ENCODE assay signal across 9 cellular contexts in genomic region chr12:57090456-57090855, GRCh38.
DNase-seq lines count a peak whose midpoint lies in the region; ATAC-seq and TF ChIP-seq lines count a peak whose summit lies in the region.
"Had no signal": no experiment of that assay in that cellular context is flagged by ENCODE, and none has a peak within 500 bp of the region (broad histone marks: within the 10 kb centered on the region; RNA-seq: fewer than 3 reads in every experiment).

No MANE protein-coding gene starts in this region.

- H3K4me3 ChIP-seq in HEK293 (ENCODE audit: low read depth, low read length) (no peak overlapping the region), mucosa of rectum (ENCODE audit: low read length in 2 of 2) (peak overlapping the region; percentile 40 to 61)

- no peak for DNase-seq in central memory CD8-positive, alpha-beta T cell (ENCODE audit: low spot score in 2 of 2)
- DNase-seq in COR-L47 (lab: John Stamatoyannopoulos, UW) (no peak), RPMI8226 (no peak)
- no peak for DNase-seq in stimulated activated CD4-positive, alpha-beta T cell treated with anti-CD3 and anti-CD28 coated beads, Interleukin-1b, Interleukin-23, amount 100 ng/mL, for 48 hours

- H3K4me1 Mint-ChIP-seq in central memory CD8-positive, alpha-beta T cell = peaks cover 74% of the 10 kb centered on the region

- no peak for ATAC-seq in central memory CD8-positive, alpha-beta T cell (replicated peaks; ENCODE audit: extremely low read depth, poor library complexity, severe bottlenecking)
- no peak for ATAC-seq in HG02588 (IDR thresholded peaks at IDR 0.05; ENCODE audit: unreplicated experiment)
- ATAC-seq: activated CD4-positive, CD25-positive, alpha-beta regulatory T cell treated with anti-CD3 and anti-CD28 coated beads, Interleukin-2, amount 50 U/mL, for 24 hours had no signal

- H3K27ac Mint-ChIP-seq in central memory CD8-positive, alpha-beta T cell (ENCODE audit: low read depth) = peak overlapping the region; percentile 84

- peak overlapping the region in 1 of 2 donors; percentile 24 for H3K9ac ChIP-seq in mucosa of rectum (ENCODE audit: low read depth in 1 of 2, low read length in 2 of 2)

- peak overlapping the region; percentile 91 for H3K4me3 Mint-ChIP-seq in central memory CD8-positive, alpha-beta T cell

- H3K27me3 ChIP-seq in mucosa of rectum (ENCODE audit: control insufficient read depth in 2 of 2, insufficient read depth in 2 of 2, low read length in 2 of 2) = no peaks in the 10 kb centered on the region

- H3K9me3 ChIP-seq in HEK293 (ENCODE audit: control insufficient read depth, insufficient read depth, low read depth, low read length) = no peaks in the 10 kb centered on the region
- H3K9me3 ChIP-seq in mucosa of rectum (ENCODE audit: control insufficient read depth in 2 of 2, low read length in 2 of 2) = no peaks in the 10 kb centered on the region

- POLR2A ChIA-PET in HEK293 (lab: Yijun Ruan, JAX) = interaction anchor here (1.0 to 4.5 kb wide), 3 partner anchors 12 to 37 kb away, joined by 10 to 53 read pairs (median 24); partner anchors contain the start of genes NEMP1 and STAT6

- no peaks in the 10 kb centered on the region for H3K9me3 Mint-ChIP-seq in central memory CD8-positive, alpha-beta T cell

- TF ChIP-seq CTCF in 22Rv1 (IDR thresholded peaks at IDR 0.05) (no peak), HEK293 (tag by site-specific recombination; IDR thresholded peaks at IDR 0.05) (no peak)

- H3K36me3 ChIP-seq in HEK293 (ENCODE audit: control insufficient read depth in 2 of 2, insufficient read depth in 1 of 2, low read length in 2 of 2) = peaks cover 0 to 45% of the 10 kb centered on the region in 2 experiments; a peak in 1 of 3 replicates
- peaks cover under 1 to 19% of the 10 kb centered on the region in 2 donors for H3K36me3 ChIP-seq in mucosa of rectum (ENCODE audit: control insufficient read depth in 2 of 2, insufficient read depth in 2 of 2, low read length in 2 of 2)

- peaks cover 16% of the 10 kb centered on the region for H3K36me3 Mint-ChIP-seq in central memory CD8-positive, alpha-beta T cell (ENCODE audit: insufficient read depth)

- H3K27me3 Mint-ChIP-seq in central memory CD8-positive, alpha-beta T cell = no peaks in the 10 kb centered on the region

- H3K4me1 ChIP-seq in HEK293 (ENCODE audit: control insufficient read depth, insufficient read depth, low read length) (peaks cover 12% of the 10 kb centered on the region), mucosa of rectum (ENCODE audit: control insufficient read depth in 2 of 2, insufficient read depth in 2 of 2, low read length in 2 of 2) (peaks cover 36 to 44% of the 10 kb centered on the region in 2 donors)

- H3K27ac ChIP-seq in 22Rv1 (peak overlapping the region; percentile 97), HEK293 (ENCODE audit: extremely low read depth, low read depth, low read length) (no peak overlapping the region), mucosa of rectum (ENCODE audit: low read depth in 2 of 2, low read length in 2 of 2) (peak overlapping the region in 1 of 2 donors; percentile 63)

- CTCF ChIA-PET in HEK293 (lab: Yijun Ruan, JAX) = interaction anchor here (0.6 to 3.9 kb wide), 9 partner anchors 12 to 86 kb away, joined by 3 to 21 read pairs (median 5); partner anchors contain the start of gene STAT6

TF ChIP-seq in HEK293, 187 proteins besides CTCF, POLR2A, EP300 and RAD21:
- TF ChIP-seq BCL11B (tag by site-specific recombination; IDR thresholded peaks at IDR 0.05; ENCODE audit: low read depth) = 0 out of 2 replicates have a peak, but pooled peaks have one; percentile 31
- no peak for TF ChIP-seq ZBTB17 (tag by site-specific recombination; IDR thresholded peaks at IDR 0.05)
- no peak for TF ChIP-seq ZNF501 (tag by site-specific recombination; IDR thresholded peaks at IDR 0.05)
- no peak for TF ChIP-seq ZNF558 (tag by site-specific recombination; IDR thresholded peaks at IDR 0.05)
- no peak for TF ChIP-seq ZNF366 (tag by site-specific recombination; conservative IDR thresholded peaks at IDR 0.05)
